ENCODE assay signal across 1 cellular context in the genomic region with DNA sequence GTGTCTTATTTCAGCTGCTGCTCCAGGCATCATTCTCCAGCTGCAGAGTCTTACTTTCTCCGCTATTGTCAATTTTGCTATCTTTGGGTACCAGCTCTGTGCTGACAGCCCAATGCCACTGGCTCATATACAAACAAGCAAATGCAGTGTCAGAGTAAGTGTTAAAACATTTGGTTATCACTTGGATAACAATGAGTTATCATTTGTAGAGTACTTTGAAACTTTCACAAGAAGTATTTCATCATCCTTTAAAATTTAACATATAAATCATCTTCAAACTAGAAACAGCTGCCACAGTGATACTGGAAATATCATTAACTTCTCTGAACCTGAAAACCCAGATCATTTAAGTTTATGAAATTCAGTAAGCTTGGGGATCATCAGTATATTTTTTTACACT.
TF ChIP-seq lines count a peak whose summit lies in the region.

No MANE protein-coding gene starts in this region.

TF ChIP-seq in K562, 482 proteins besides CTCF, POLR2A, EP300 and RAD21 (continued from another document and continues in another):
- TF ChIP-seq, protein P1, sequence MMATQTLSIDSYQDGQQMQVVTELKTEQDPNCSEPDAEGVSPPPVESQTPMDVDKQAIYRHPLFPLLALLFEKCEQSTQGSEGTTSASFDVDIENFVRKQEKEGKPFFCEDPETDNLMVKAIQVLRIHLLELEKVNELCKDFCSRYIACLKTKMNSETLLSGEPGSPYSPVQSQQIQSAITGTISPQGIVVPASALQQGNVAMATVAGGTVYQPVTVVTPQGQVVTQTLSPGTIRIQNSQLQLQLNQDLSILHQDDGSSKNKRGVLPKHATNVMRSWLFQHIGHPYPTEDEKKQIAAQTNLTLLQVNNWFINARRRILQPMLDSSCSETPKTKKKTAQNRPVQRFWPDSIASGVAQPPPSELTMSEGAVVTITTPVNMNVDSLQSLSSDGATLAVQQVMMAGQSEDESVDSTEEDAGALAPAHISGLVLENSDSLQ (IDR thresholded peaks at IDR 0.05), result peak; percentile 43
- TF ChIP-seq SRSF9 (IDR thresholded peaks at IDR 0.05; ENCODE audit: borderline replicate concordance, low read depth, low read length) (no peak), SNRNP70 (optimal IDR thresholded peaks at IDR 0.05; ENCODE audit: low read depth, low read length) (no peak), NRF1 (conservative IDR thresholded peaks at IDR 0.05 in 1 of 2, IDR thresholded peaks at IDR 0.05 in 1 of 2) (no peak), CXXC5 (CRISPR knock-in tag; IDR thresholded peaks at IDR 0.05) (no peak), GTF2A2 (tag; IDR thresholded peaks at IDR 0.05) (no peak), RBFOX2 (IDR thresholded peaks at IDR 0.05; ENCODE audit: low read depth, low read length) (no peak), TAL1 (IDR thresholded peaks at IDR 0.05) (peak; percentile 16; the same call in 1 of the 2 replicates), MAFG (tag; conservative IDR thresholded peaks at IDR 0.05) (no peak), CEBPG (CRISPR knock-in tag; IDR thresholded peaks at IDR 0.05) (no peak), CEBPG (tag; conservative IDR thresholded peaks at IDR 0.05 in 1 of 2, IDR thresholded peaks at IDR 0.05 in 1 of 2) (peak; percentile 81 to 84), CBFA2T2 (conservative IDR thresholded peaks at IDR 0.05) (no peak), FOXP1 (CRISPR knock-in tag; IDR thresholded peaks at IDR 0.05) (no peak), ZNF263 (CRISPR knock-in tag; IDR thresholded peaks at IDR 0.05; ENCODE audit: borderline replicate concordance) (no peak), RBM39 (optimal IDR thresholded peaks at IDR 0.05; ENCODE audit: low read depth, low read length) (no peak), SMARCA4 (IDR thresholded peaks at IDR 0.05) (no peak), RFX7 (CRISPR knock-in tag; IDR thresholded peaks at IDR 0.05) (no peak), ZFX (CRISPR knock-in tag; IDR thresholded peaks at IDR 0.05) (no peak), ZNF785 (CRISPR knock-in tag; IDR thresholded peaks at IDR 0.05) (no peak), XRCC5 (IDR thresholded peaks at IDR 0.05; ENCODE audit: low read depth, low read length) (no peak), NCOR1 (IDR thresholded peaks at IDR 0.05) (no peak), CBX2 (IDR thresholded peaks at IDR 0.05; ENCODE audit: insufficient read depth, low read length, poor library complexity, severe bottlenecking) (no peak), EHMT2 (IDR thresholded peaks at IDR 0.05) (no peak), NR2C2 (CRISPR knock-in tag; IDR thresholded peaks at IDR 0.05) (no peak), NR2C2 (tag; IDR thresholded peaks at IDR 0.05) (no peak), RBM17 (IDR thresholded peaks at IDR 0.05; ENCODE audit: borderline replicate concordance, low read depth, low read length) (no peak)
- TF ChIP-seq, protein P2, sequence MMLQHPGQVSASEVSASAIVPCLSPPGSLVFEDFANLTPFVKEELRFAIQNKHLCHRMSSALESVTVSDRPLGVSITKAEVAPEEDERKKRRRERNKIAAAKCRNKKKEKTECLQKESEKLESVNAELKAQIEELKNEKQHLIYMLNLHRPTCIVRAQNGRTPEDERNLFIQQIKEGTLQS (IDR thresholded peaks at IDR 0.05), result peak; percentile 84
- TF ChIP-seq, protein P2 (CRISPR knock-in tag; conservative IDR thresholded peaks at IDR 0.05), result no peak
- TF ChIP-seq, protein P3, sequence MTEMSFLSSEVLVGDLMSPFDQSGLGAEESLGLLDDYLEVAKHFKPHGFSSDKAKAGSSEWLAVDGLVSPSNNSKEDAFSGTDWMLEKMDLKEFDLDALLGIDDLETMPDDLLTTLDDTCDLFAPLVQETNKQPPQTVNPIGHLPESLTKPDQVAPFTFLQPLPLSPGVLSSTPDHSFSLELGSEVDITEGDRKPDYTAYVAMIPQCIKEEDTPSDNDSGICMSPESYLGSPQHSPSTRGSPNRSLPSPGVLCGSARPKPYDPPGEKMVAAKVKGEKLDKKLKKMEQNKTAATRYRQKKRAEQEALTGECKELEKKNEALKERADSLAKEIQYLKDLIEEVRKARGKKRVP (CRISPR knock-in tag; IDR thresholded peaks at IDR 0.05), result 0 out of 2 replicates have a peak, but pooled peaks have one; percentile 30
- TF ChIP-seq, protein P4, sequence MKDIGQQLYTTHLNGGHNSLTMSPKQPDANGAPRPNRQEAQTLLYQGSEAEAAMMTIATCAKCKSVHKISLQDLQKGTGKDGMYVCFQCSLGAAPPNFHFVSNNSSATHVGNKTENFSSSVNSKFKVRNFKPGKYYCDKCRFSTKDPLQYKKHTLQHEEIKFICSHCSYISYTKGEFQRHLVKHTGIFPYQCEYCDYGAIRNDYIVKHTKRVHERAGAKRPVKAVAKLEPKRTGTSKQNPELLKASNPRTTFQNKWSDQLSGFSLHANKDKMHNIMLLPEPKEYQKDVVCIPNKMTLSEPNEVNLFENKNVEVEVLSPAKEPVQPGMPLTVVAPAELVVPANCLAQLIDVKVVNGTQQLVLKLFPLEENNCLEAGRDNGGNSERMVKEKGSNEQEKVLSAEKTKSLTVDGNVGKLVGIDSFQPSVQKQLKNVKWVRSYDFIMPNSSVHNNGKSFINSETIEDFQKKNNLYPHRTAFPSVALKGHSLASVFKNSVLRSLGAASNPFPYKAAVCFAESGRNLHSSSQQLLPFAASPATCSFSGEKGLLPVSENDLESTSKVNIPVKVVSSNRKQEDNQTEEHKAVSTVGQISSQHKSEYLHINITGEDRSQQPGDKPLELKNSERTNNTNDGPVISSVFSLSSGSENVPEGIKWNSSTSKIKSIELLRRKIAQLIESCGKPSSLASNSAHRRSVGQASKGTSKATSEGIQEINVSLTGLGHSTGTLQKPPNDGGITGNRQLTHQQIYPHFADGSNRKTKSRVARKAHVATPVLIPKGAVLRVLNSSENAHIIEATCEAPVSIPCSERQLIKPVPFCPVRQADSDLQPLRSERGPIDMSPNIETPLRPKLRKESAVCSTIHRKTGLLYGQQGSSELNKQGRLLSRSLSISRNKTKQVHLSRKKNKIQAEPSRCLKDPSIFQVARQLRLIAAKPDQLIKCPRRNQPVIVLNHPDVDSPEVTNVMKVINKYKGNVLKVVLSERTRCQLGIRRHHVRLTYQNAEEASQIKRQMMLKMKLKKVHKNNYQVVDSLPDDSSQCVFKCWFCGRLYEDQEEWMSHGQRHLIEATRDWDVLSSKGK (CRISPR knock-in tag; IDR thresholded peaks at IDR 0.05), result no peak
- TF ChIP-seq, protein P5, sequence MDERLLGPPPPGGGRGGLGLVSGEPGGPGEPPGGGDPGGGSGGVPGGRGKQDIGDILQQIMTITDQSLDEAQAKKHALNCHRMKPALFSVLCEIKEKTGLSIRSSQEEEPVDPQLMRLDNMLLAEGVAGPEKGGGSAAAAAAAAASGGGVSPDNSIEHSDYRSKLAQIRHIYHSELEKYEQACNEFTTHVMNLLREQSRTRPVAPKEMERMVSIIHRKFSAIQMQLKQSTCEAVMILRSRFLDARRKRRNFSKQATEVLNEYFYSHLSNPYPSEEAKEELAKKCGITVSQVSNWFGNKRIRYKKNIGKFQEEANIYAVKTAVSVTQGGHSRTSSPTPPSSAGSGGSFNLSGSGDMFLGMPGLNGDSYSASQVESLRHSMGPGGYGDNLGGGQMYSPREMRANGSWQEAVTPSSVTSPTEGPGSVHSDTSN (CRISPR knock-in tag; IDR thresholded peaks at IDR 0.05; ENCODE audit: low read depth), result no peak
- TF ChIP-seq, protein P5 (tag; conservative IDR thresholded peaks at IDR 0.05; ENCODE audit: low read depth), result peak; percentile 73
- TF ChIP-seq, protein P6, sequence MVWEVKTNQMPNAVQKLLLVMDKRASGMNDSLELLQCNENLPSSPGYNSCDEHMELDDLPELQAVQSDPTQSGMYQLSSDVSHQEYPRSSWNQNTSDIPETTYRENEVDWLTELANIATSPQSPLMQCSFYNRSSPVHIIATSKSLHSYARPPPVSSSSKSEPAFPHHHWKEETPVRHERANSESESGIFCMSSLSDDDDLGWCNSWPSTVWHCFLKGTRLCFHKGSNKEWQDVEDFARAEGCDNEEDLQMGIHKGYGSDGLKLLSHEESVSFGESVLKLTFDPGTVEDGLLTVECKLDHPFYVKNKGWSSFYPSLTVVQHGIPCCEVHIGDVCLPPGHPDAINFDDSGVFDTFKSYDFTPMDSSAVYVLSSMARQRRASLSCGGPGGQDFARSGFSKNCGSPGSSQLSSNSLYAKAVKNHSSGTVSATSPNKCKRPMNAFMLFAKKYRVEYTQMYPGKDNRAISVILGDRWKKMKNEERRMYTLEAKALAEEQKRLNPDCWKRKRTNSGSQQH (CRISPR knock-in tag; IDR thresholded peaks at IDR 0.05), result no peak
- TF ChIP-seq, protein P7, sequence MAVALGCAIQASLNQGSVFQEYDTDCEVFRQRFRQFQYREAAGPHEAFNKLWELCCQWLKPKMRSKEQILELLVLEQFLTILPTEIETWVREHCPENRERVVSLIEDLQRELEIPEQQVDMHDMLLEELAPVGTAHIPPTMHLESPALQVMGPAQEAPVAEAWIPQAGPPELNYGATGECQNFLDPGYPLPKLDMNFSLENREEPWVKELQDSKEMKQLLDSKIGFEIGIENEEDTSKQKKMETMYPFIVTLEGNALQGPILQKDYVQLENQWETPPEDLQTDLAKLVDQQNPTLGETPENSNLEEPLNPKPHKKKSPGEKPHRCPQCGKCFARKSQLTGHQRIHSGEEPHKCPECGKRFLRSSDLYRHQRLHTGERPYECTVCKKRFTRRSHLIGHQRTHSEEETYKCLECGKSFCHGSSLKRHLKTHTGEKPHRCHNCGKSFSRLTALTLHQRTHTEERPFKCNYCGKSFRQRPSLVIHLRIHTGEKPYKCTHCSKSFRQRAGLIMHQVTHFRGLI (CRISPR knock-in tag; IDR thresholded peaks at IDR 0.05), result no peak
- TF ChIP-seq, protein P8, sequence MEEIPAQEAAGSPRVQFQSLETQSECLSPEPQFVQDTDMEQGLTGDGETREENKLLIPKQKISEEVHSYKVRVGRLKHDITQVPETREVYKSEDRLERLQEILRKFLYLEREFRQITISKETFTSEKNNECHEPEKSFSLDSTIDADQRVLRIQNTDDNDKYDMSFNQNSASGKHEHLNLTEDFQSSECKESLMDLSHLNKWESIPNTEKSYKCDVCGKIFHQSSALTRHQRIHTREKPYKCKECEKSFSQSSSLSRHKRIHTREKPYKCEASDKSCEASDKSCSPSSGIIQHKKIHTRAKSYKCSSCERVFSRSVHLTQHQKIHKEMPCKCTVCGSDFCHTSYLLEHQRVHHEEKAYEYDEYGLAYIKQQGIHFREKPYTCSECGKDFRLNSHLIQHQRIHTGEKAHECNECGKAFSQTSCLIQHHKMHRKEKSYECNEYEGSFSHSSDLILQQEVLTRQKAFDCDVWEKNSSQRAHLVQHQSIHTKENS (CRISPR knock-in tag; IDR thresholded peaks at IDR 0.05), result no peak
- TF ChIP-seq, protein P9, sequence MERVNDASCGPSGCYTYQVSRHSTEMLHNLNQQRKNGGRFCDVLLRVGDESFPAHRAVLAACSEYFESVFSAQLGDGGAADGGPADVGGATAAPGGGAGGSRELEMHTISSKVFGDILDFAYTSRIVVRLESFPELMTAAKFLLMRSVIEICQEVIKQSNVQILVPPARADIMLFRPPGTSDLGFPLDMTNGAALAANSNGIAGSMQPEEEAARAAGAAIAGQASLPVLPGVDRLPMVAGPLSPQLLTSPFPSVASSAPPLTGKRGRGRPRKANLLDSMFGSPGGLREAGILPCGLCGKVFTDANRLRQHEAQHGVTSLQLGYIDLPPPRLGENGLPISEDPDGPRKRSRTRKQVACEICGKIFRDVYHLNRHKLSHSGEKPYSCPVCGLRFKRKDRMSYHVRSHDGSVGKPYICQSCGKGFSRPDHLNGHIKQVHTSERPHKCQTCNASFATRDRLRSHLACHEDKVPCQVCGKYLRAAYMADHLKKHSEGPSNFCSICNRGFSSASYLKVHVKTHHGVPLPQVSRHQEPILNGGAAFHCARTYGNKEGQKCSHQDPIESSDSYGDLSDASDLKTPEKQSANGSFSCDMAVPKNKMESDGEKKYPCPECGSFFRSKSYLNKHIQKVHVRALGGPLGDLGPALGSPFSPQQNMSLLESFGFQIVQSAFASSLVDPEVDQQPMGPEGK (CRISPR knock-in tag; IDR thresholded peaks at IDR 0.05; ENCODE audit: borderline replicate concordance), result no peak
- TF ChIP-seq, protein P10, sequence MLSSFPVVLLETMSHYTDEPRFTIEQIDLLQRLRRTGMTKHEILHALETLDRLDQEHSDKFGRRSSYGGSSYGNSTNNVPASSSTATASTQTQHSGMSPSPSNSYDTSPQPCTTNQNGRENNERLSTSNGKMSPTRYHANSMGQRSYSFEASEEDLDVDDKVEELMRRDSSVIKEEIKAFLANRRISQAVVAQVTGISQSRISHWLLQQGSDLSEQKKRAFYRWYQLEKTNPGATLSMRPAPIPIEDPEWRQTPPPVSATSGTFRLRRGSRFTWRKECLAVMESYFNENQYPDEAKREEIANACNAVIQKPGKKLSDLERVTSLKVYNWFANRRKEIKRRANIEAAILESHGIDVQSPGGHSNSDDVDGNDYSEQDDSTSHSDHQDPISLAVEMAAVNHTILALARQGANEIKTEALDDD (IDR thresholded peaks at IDR 0.05), result no peak
- TF ChIP-seq, protein P11, sequence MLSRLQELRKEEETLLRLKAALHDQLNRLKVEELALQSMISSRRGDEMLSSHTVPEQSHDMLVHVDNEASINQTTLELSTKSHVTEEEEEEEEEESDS (CRISPR knock-in tag; IDR thresholded peaks at IDR 0.05), result no peak
